ENCODE assay signal across 23 cellular contexts in genomic region chr6:4640139-4640538, GRCh38.
DNase-seq lines count a peak whose midpoint lies in the region; ATAC-seq, FAIRE-seq and TF ChIP-seq lines count a peak whose summit lies in the region.
"Had no signal": no experiment of that assay in that cellular context is flagged by ENCODE, and none has a peak within 500 bp of the region (broad histone marks: within the 10 kb centered on the region; RNA-seq: fewer than 3 reads in every experiment).

No MANE protein-coding gene starts in this region.

- POLR2A ChIA-PET in PC-3 (lab: Charles Lee; ENCODE audit: unreplicated experiment), result no interaction called here
- POLR2A ChIA-PET in endothelial cell of umbilical vein (lab: Charles Lee), result no interaction called here

- no peak overlapping the region for H3K4me3 ChIP-seq in PC-3 (ENCODE audit: low read length)
- no peak overlapping the region for H3K4me3 ChIP-seq in endothelial cell of umbilical vein (replicated peaks in 1 of 3; ENCODE audit: insufficient read depth in 1 of 3, low read depth in 1 of 3, low read length in 3 of 3)
- H3K4me3 ChIP-seq: A549; BLaER1 treated with 17β-estradiol and CSF1 and Interleukin-3, amounts not matched to agents 10 nM and 100 nM; left lung; testis had no signal

- no peaks in the 10 kb centered on the region for H3K9me1 ChIP-seq in endothelial cell of umbilical vein (replicated peaks; ENCODE audit: control insufficient read depth, extremely low read depth, insufficient read depth, low read length)

- peak; percentile 55 for ATAC-seq in PC-3
- ATAC-seq in GM18867 (IDR thresholded peaks at IDR 0.05; ENCODE audit: unreplicated experiment), result no peak
- no peak for ATAC-seq in HG03196 (IDR thresholded peaks at IDR 0.05; ENCODE audit: unreplicated experiment)
- ATAC-seq: A549; left lung; Right ventricle myocardium inferior; stimulated activated effector memory CD8-positive, alpha-beta T cell treated with anti-CD3 and anti-CD28 coated beads, Interleukin-12 subunit alpha, Interleukin-12 subunit beta, amount 100 ng/mL, for 72 hours had no signal

- TF ChIP-seq POLR2A in endothelial cell of umbilical vein (IDR thresholded peaks at IDR 0.05; ENCODE audit: low read depth, low read length), result no peak

- H3K4me2 ChIP-seq in PC-3 (ENCODE audit: low read length) (peak overlapping the region; percentile 17), endothelial cell of umbilical vein (ENCODE audit: insufficient read depth, low read length) (no peak overlapping the region)
- H3K4me2 ChIP-seq: A549; BLaER1 treated with 17β-estradiol and CSF1 and Interleukin-3, amounts not matched to agents 10 nM and 100 nM had no signal

- H3K27ac ChIP-seq in PC-3 (ENCODE audit: low read length), result peak overlapping the region; percentile 38
- H3K27ac ChIP-seq in endothelial cell of umbilical vein (ENCODE audit: insufficient read depth, low read depth, low read length), result no peak overlapping the region
- H3K27ac ChIP-seq: BLaER1 treated with 17β-estradiol and CSF1 and Interleukin-3, amounts not matched to agents 10 nM and 100 nM; left lung; testis had no signal

- TF ChIP-seq CTCF in PC-3 (conservative IDR thresholded peaks at IDR 0.05; ENCODE audit: low read depth, low read length) (no peak), endothelial cell of umbilical vein (IDR thresholded peaks at IDR 0.05; ENCODE audit: extremely low read depth in 1 of 2, insufficient read depth in 1 of 2, low read depth in 1 of 2, low read length in 2 of 2) (no peak)

- H2AFZ ChIP-seq in PC-3 (ENCODE audit: low read length), result peak overlapping the region; percentile 28
- H2AFZ ChIP-seq in endothelial cell of umbilical vein (ENCODE audit: low read depth, low read length), result peak overlapping the region; percentile 23

- H3K9ac ChIP-seq in PC-3 (ENCODE audit: low read length), result no peak overlapping the region; the same call in 1 of the 2 replicates
- H3K9ac ChIP-seq in endothelial cell of umbilical vein (replicated peaks; ENCODE audit: extremely low read depth, insufficient read depth, low read length), result no peak overlapping the region
- H3K9ac ChIP-seq: BLaER1 treated with 17β-estradiol and CSF1 and Interleukin-3, amounts not matched to agents 10 nM and 100 nM had no signal

- dilution Hi-C loops in endothelial cell of umbilical vein (cut with MboI; ENCODE audit: extremely low pct_ligation_motif_present, low sequenced_read_pairs), result no loop called here

- H3K9me2 ChIP-seq in PC-3 (replicated peaks; ENCODE audit: low read length), result no peaks in the 10 kb centered on the region

- intact Hi-C loops in PC-3 (cut with micrococcal nuclease) (no loop called here), endothelial cell of umbilical vein (cut with micrococcal nuclease) (loop anchor here (2.0 kb wide), 1 partner anchor 33 kb away; no protein-coding TSS in a partner anchor)

- DNase-seq in AG08396 (ENCODE audit: low spot score) (peak; percentile 27), PC-3 (peak; percentile 70), endothelial cell of umbilical vein (ENCODE audit: low read depth, low spot score) (peak; percentile 70), iris pigment epithelial cell (ENCODE audit: low read depth) (peak; percentile 47), foreskin melanocyte (no peak)
- DNase-seq in effector CD4-positive, alpha-beta T cell, result no peak
- DNase-seq: activated CD4-positive, alpha-beta T cell treated with anti-CD3 and anti-CD28 coated beads for 1 hour; H7; left lung; NCI-H1417; NCI-H2107; NCI-H524; nephron progenitor cell; posterior cingulate gyrus; testis had no signal

- H3K27me3 ChIP-seq in PC-3 (ENCODE audit: low read length) (no peaks in the 10 kb centered on the region), endothelial cell of umbilical vein (ENCODE audit: control insufficient read depth in 2 of 2, insufficient read depth in 2 of 2, low read length in 2 of 2) (no peaks in the 10 kb centered on the region)
- H3K27me3 ChIP-seq: BLaER1 treated with 17β-estradiol and CSF1 and Interleukin-3, amounts not matched to agents 10 nM and 100 nM; left lung; testis had no signal

- no peaks in the 10 kb centered on the region for H3K9me3 ChIP-seq in PC-3 (ENCODE audit: low read length)
- no peaks in the 10 kb centered on the region for H3K9me3 ChIP-seq in endothelial cell of umbilical vein (replicated peaks; ENCODE audit: control insufficient read depth, insufficient read depth, low read length)
- H3K9me3 ChIP-seq: A549, left lung, testis had no signal

- CTCF ChIA-PET in PC-3 (lab: Charles Lee) (no interaction called here), endothelial cell of umbilical vein (lab: Charles Lee) (interaction anchor here (1.0 kb wide), 1 partner anchor 27 kb away, joined by 3 read pairs; no protein-coding TSS in a partner anchor)

- FAIRE-seq in endothelial cell of umbilical vein (lab: Jason Lieb, UNC), result no peak
- FAIRE-seq: A549, colon, endometrium had no signal

- H4K20me1 ChIP-seq in PC-3 (ENCODE audit: low read length), result no peaks in the 10 kb centered on the region
- H4K20me1 ChIP-seq in endothelial cell of umbilical vein (replicated peaks; ENCODE audit: control insufficient read depth, extremely low read depth, insufficient read depth, low read length), result no peaks in the 10 kb centered on the region
- H4K20me1 ChIP-seq: BLaER1 treated with 17β-estradiol and CSF1 and Interleukin-3, amounts not matched to agents 10 nM and 100 nM had no signal

- H3K79me2 ChIP-seq in PC-3 (ENCODE audit: low read length), result no peaks in the 10 kb centered on the region
- no peaks in the 10 kb centered on the region for H3K79me2 ChIP-seq in endothelial cell of umbilical vein (ENCODE audit: control insufficient read depth, insufficient read depth, low read length)

- BruUV-seq in PC-3 (replicated peaks; lab: Mats Ljungman, UMichigan) (no TSS peak), endothelial cell of umbilical vein (replicated peaks; lab: Mats Ljungman, UMichigan) (no TSS peak)

- no peaks in the 10 kb centered on the region for H3F3A ChIP-seq in PC-3 (ENCODE audit: low read length, unreplicated experiment)

- H3K36me3 ChIP-seq in PC-3 (ENCODE audit: low read depth, low read length) (no peaks in the 10 kb centered on the region), endothelial cell of umbilical vein (ENCODE audit: control insufficient read depth in 2 of 2, extremely low read depth in 1 of 2, insufficient read depth in 2 of 2, low read length in 2 of 2) (no peaks in the 10 kb centered on the region)
- H3K36me3 ChIP-seq: BLaER1 treated with 17β-estradiol and CSF1 and Interleukin-3, amounts not matched to agents 10 nM and 100 nM; left lung had no signal

- peaks cover 21% of the 10 kb centered on the region for H3K4me1 ChIP-seq in PC-3 (ENCODE audit: insufficient read depth, low read length)
- H3K4me1 ChIP-seq in endothelial cell of umbilical vein (ENCODE audit: control insufficient read depth, extremely low read depth, insufficient read depth, low read length), result peaks cover 11% of the 10 kb centered on the region
- H3K4me1 ChIP-seq: A549, left lung, testis had no signal

TF ChIP-seq in endothelial cell of umbilical vein, 7 proteins besides CTCF, POLR2A, EP300 and RAD21:
- TF ChIP-seq MAX (IDR thresholded peaks at IDR 0.05; ENCODE audit: insufficient read depth, insufficient read length) (no peak), JUN (IDR thresholded peaks at IDR 0.05; ENCODE audit: borderline replicate concordance, insufficient read depth, insufficient read length, low read depth) (peak; percentile 58), FOS (IDR thresholded peaks at IDR 0.05; ENCODE audit: borderline replicate concordance, insufficient read depth, low read length) (peak; percentile 19), POLR2AphosphoS5 (IDR thresholded peaks at IDR 0.05; ENCODE audit: insufficient read depth, low read depth, low read length) (no peak)

Comparison
In these comparisons a context has a peak if more than half of its experiments do, and no peak if none do; other contexts are left out.
1. DNase-seq: peak in AG08396 (single experiment), PC-3 (single experiment), endothelial cell of umbilical vein (single experiment) and iris pigment epithelial cell (single experiment); none in foreskin melanocyte (single experiment) and effector CD4-positive, alpha-beta T cell (single experiment).